In the genomic region with DNA sequence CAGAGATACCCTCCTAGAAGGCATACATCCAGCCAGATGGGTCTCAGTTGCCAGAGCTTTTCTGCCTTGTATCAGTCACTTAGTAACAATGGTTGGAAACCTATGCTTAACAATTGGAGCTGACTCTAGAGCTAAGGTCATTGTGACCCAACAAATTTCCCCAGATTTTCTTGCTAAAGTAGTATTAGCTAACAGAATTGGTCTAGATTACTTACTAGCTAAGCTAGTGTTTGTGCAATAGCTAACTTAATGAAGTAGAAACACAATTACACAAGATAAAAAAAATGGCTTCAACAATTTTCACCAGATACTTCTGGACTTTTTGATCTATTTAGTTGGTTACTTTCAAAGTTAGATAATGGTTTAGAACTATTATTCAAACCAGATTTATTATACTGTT, we compare ENCODE assay signal across 34 cellular contexts.
"Had no signal": no experiment of that assay in that cellular context is flagged by ENCODE, and none has a peak within 500 bp of the region (broad histone marks: within the 10 kb centered on the region; RNA-seq: fewer than 3 reads in every experiment).

No MANE protein-coding gene starts in this region.

- ATAC-seq: activated naive CD4-positive, alpha-beta T cell treated with anti-CD3 and anti-CD28 coated beads, Interleukin-2, amount 50 U/mL, for 72 hours; activated naive CD8-positive, alpha-beta T cell treated with anti-CD3 and anti-CD28 coated beads, Interleukin-2, amount 50 U/mL, for 24 hours; activated T-cell treated with anti-CD3 and anti-CD28 coated beads, Interleukin-2, amount 50 U/mL, for 4 hours; activated T-cell treated with anti-CD3 and anti-CD28 coated beads, Interleukin-2, amount 50 U/mL, for 72 hours; activated T-helper 17 cell treated with anti-CD3 and anti-CD28 coated beads, Interleukin-2, amount 50 U/mL, for 72 hours; body of pancreas had no signal

- FAIRE-seq: astrocyte, bronchial epithelial cell had no signal

- H3K27ac ChIP-seq: adrenal gland, ascending aorta, body of pancreas, brain microvascular endothelial cell, breast epithelium, cardiac muscle cell had no signal

- H3K36me3 ChIP-seq: adrenal gland, ascending aorta, brain microvascular endothelial cell, breast epithelium, cardiac muscle cell had no signal

- H3K9me3 ChIP-seq: adrenal gland, ascending aorta, body of pancreas, breast epithelium had no signal

- H3K4me3 ChIP-seq: adrenal gland, ascending aorta, body of pancreas, breast epithelium, cardiac muscle cell had no signal

- H3K4me1 ChIP-seq: adrenal gland, ascending aorta, body of pancreas, breast epithelium had no signal

- DNase-seq: activated effector memory CD4-positive, alpha-beta T cell treated with anti-CD3 and anti-CD28 coated beads, Interleukin-2, amount 50 U/mL, for 16 hours; activated effector memory CD4-positive, alpha-beta T cell treated with Interleukin-2 at 50 U/mL for 16 hours; activated gamma-delta T cell; activated gamma-delta T cell treated with Interleukin-2 at 50 U/mL for 16 hours; activated naive CD4-positive, alpha-beta T cell; activated naive CD4-positive, alpha-beta T cell treated with anti-CD3 and anti-CD28 coated beads for 36 hours; activated naive CD4-positive, alpha-beta T cell treated with anti-CD3 and anti-CD28 coated beads, Interleukin-2, amount 10 ng/mL, durations not matched to agents 7 days and 5 days; activated naive CD4-positive, alpha-beta T cell treated with anti-CD3 and anti-CD28 coated beads, Interleukin-2, amount 50 U/mL, for 16 hours; activated naive CD4-positive, alpha-beta T cell treated with Interleukin-2 at 50 U/mL for 16 hours; activated naive CD8-positive, alpha-beta T cell treated with anti-CD3 and anti-CD28 coated beads for 36 hours; activated naive CD8-positive, alpha-beta T cell treated with anti-CD3 and anti-CD28 coated beads, Interleukin-2, amount 10 ng/mL, durations not matched to agents 7 days and 5 days; activated naive CD8-positive, alpha-beta T cell treated with anti-CD3 and anti-CD28 coated beads, Interleukin-2, amount 50 U/mL, for 24 hours; activated T-cell treated with anti-CD3 and anti-CD28 coated beads, Interleukin-2, amount 50 U/mL, for 1 hour; activated T-cell treated with anti-CD3 and anti-CD28 coated beads, Interleukin-2, amount 50 U/mL, for 24 hours; activated T-cell treated with anti-CD3 and anti-CD28 coated beads, Interleukin-2, amount 50 U/mL, for 4 hours; activated T-cell treated with anti-CD3 and anti-CD28 coated beads, Interleukin-2, amount 50 U/mL, for 48 hours; activated T-cell treated with anti-CD3 and anti-CD28 coated beads, Interleukin-2, amount 50 U/mL, for 72 hours; adrenal gland; amniotic stem cell; amygdala; anterior cingulate cortex; aorta; body of pancreas; brain microvascular endothelial cell; caudate nucleus; central memory CD4-positive, alpha-beta T cell; cerebellar nuclear complex had no signal
